ENCODE assay signal across 21 cellular contexts in the genomic region with DNA sequence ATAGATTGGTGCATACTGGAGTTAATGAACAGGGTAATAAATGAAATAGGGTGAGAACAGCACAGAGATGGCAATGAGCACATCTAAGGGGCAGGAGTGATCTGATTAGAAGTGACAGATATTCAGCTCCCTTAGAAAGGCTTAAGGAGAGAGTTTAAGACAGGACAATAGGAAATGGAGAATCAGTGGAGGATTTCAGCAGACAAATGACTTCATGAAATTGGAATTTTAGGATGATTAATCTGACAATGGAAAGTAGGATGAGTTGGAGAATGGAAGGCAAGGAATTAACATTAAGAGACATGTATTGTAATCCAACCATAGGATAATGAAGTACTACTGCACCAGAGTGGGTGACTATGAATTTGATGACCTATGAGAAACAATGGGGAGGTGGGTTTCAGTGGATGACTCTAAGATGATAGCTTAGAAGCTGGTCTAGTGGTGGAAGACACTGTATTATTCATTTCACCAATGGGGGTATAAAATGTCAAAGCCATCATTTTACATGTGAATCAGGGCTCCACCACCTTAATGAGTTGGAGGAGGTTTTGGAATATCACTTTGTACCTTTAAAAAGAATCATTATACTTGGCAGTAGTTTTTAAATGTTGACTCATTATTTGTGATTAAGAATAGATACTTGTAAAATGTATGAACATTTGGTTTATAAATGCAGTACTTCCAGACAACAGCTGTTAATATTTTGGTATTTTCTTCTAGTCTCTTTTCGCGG.
A peak's percentile ranks its signal among the peaks of the same experiment; 100 is the strongest.
DNase-seq lines count a peak whose midpoint lies in the region; ATAC-seq and TF ChIP-seq lines count a peak whose summit lies in the region.
"Had no signal": no experiment of that assay in that cellular context is flagged by ENCODE, and none has a peak within 500 bp of the region (broad histone marks: within the 10 kb centered on the region; RNA-seq: fewer than 3 reads in every experiment).

No MANE protein-coding gene starts in this region.

- DNase-seq in A673 (ENCODE audit: low spot score) (peak; percentile 53), HS-5 (ENCODE audit: low read depth) (peak; percentile 69), amniotic epithelial cell (ENCODE audit: low read depth) (peak; percentile 60), iris pigment epithelial cell (ENCODE audit: low read depth) (peak; percentile 38)
- DNase-seq in CD4-positive, alpha-beta memory T cell = no peak
- DNase-seq in effector memory CD8-positive, alpha-beta T cell = no peak
- DNase-seq: activated CD8-positive, alpha-beta memory T cell treated with anti-CD3 and anti-CD28 coated beads, Interleukin-2, amount 50 U/mL, for 48 hours; activated naive CD4-positive, alpha-beta T cell treated with Interleukin-2 at 50 U/mL for 16 hours; Caco-2; NCI-H2171; NK-92 treated with Interleukin-12 subunit alpha and Interleukin-12 subunit beta, amount 100 ng/mL, for 24 hours; right cardiac atrium; SHP77 treated with DMSO at 0.1 percent for 48 hours; stimulated activated CD4-positive, alpha-beta T cell treated with anti-CD3 and anti-CD28 coated beads, Interleukin-1b, Interleukin-23, amount 100 ng/mL, for 48 hours had no signal

- peak overlapping the region; percentile 39 for H3K27ac ChIP-seq in A673 (ENCODE audit: low read depth, low read length, poor library complexity, severe bottlenecking)
- no peak overlapping the region for H3K27ac ChIP-seq in CD4-positive, alpha-beta memory T cell (ENCODE audit: low read depth, low read length)
- H3K27ac ChIP-seq: thoracic aorta had no signal

- no peaks in the 10 kb centered on the region for H3K4me1 ChIP-seq in A673 (ENCODE audit: insufficient read depth, low read length, poor library complexity, severe bottlenecking)
- H3K4me1 ChIP-seq in CD4-positive, alpha-beta memory T cell (ENCODE audit: insufficient read depth, low read length) = no peaks in the 10 kb centered on the region

- intact Hi-C loops in A673 (cut with micrococcal nuclease; ENCODE audit: unreplicated experiment) = no loop called here
- intact Hi-C loops in CD4-positive, alpha-beta memory T cell (cut with micrococcal nuclease) = no loop called here

- no peak overlapping the region for H3K27ac Mint-ChIP-seq in CD4-positive, alpha-beta memory T cell
- H3K27ac Mint-ChIP-seq in effector memory CD8-positive, alpha-beta T cell = no peak overlapping the region
- H3K27ac Mint-ChIP-seq: brain; nephron; T-helper 2 cell treated with Interferon-gamma antibody and Interleukin-4, amounts not matched to agents 5 μg/mL and 100 μg/mL, for 36 hours had no signal

- H3K27me3 Mint-ChIP-seq in CD4-positive, alpha-beta memory T cell = peaks cover 0 to 4% of the 10 kb centered on the region in 2 donors
- no peaks in the 10 kb centered on the region for H3K27me3 Mint-ChIP-seq in effector memory CD8-positive, alpha-beta T cell
- H3K27me3 Mint-ChIP-seq: brain had no signal

- no peaks in the 10 kb centered on the region for H3K27me3 ChIP-seq in A673 (replicated peaks; ENCODE audit: insufficient read depth, low read depth, low read length, poor library complexity)
- H3K27me3 ChIP-seq in CD4-positive, alpha-beta memory T cell (ENCODE audit: insufficient read depth, low read length) = no peaks in the 10 kb centered on the region

- peaks cover 7% of the 10 kb centered on the region for H3K9me3 ChIP-seq in A673 (ENCODE audit: low read depth, low read length, poor library complexity, severe bottlenecking)
- no peaks in the 10 kb centered on the region for H3K9me3 ChIP-seq in CD4-positive, alpha-beta memory T cell (ENCODE audit: control insufficient read depth in 1 of 2, low read length in 2 of 2)
- H3K9me3 ChIP-seq: Caco-2, thoracic aorta had no signal

- no peak for TF ChIP-seq CTCF in A673 (conservative IDR thresholded peaks at IDR 0.05; ENCODE audit: low read depth, low read length)

- no peaks in the 10 kb centered on the region for H3K36me3 Mint-ChIP-seq in CD4-positive, alpha-beta memory T cell
- H3K36me3 Mint-ChIP-seq in effector memory CD8-positive, alpha-beta T cell (ENCODE audit: insufficient read depth) = no peaks in the 10 kb centered on the region
- H3K36me3 Mint-ChIP-seq: brain had no signal

- H3K9me3 Mint-ChIP-seq in CD4-positive, alpha-beta memory T cell = peaks cover 0 to 2% (median 0%) of the 10 kb centered on the region in 8 donors
- H3K9me3 Mint-ChIP-seq in effector memory CD8-positive, alpha-beta T cell = no peaks in the 10 kb centered on the region
- H3K9me3 Mint-ChIP-seq: nephron; T-helper 2 cell treated with Interferon-gamma antibody and Interleukin-4, amounts not matched to agents 5 μg/mL and 100 μg/mL, for 36 hours had no signal

- no peaks in the 10 kb centered on the region for H3K36me3 ChIP-seq in A673 (ENCODE audit: insufficient read depth, low read length, poor library complexity, severe bottlenecking)
- no peaks in the 10 kb centered on the region for H3K36me3 ChIP-seq in CD4-positive, alpha-beta memory T cell (ENCODE audit: insufficient read depth, low read length)

- POLR2A ChIA-PET in A673 (lab: Charles Lee; ENCODE audit: low non-redundant PET) = interaction anchor here (0.6 kb wide), 1 partner anchor 306 kb away, joined by 3 read pairs; no protein-coding TSS in a partner anchor
- POLR2A ChIA-PET in CD4-positive, alpha-beta memory T cell (lab: Charles Lee; ENCODE audit: partially characterized antibody) = no interaction called here

- CTCF ChIA-PET in A673 (lab: Charles Lee) = no interaction called here
- CTCF ChIA-PET in CD4-positive, alpha-beta memory T cell (lab: Charles Lee; ENCODE audit: partially characterized antibody) = no interaction called here

- H3K4me3 Mint-ChIP-seq in CD4-positive, alpha-beta memory T cell = no peak overlapping the region
- no peak overlapping the region for H3K4me3 Mint-ChIP-seq in effector memory CD8-positive, alpha-beta T cell
- H3K4me3 Mint-ChIP-seq: brain; nephron; T-helper 2 cell treated with Interferon-gamma antibody and Interleukin-4, amounts not matched to agents 5 μg/mL and 100 μg/mL, for 36 hours had no signal

- no TSS peak for BruUV-seq in A673 (replicated peaks; lab: Mats Ljungman, UMichigan)

- H3K4me1 Mint-ChIP-seq in CD4-positive, alpha-beta memory T cell = no peaks in the 10 kb centered on the region
- no peaks in the 10 kb centered on the region for H3K4me1 Mint-ChIP-seq in effector memory CD8-positive, alpha-beta T cell (ENCODE audit: low read depth in 2 of 2)
- H3K4me1 Mint-ChIP-seq: brain, nephron had no signal

- no peak for ATAC-seq in GM21825 (IDR thresholded peaks at IDR 0.05; ENCODE audit: unreplicated experiment)
- ATAC-seq in effector memory CD8-positive, alpha-beta T cell (replicated peaks) = no peak
- ATAC-seq in GM21576 (IDR thresholded peaks at IDR 0.05; ENCODE audit: unreplicated experiment) = no peak
- ATAC-seq: right cardiac atrium had no signal

- no peak overlapping the region for H3K4me3 ChIP-seq in A673 (ENCODE audit: low read depth, low read length, poor library complexity, severe bottlenecking)
- H3K4me3 ChIP-seq in CD4-positive, alpha-beta memory T cell (ENCODE audit: low read length in 2 of 2) = no peak overlapping the region
- H3K4me3 ChIP-seq: lung, thoracic aorta had no signal

Comparison
In these comparisons a context has a peak if more than half of its experiments do, and no peak if none do; other contexts are left out.
1. DNase-seq: peak in A673 (single experiment), HS-5 (single experiment), amniotic epithelial cell (single experiment) and iris pigment epithelial cell (single experiment); none in CD4-positive, alpha-beta memory T cell (0 of 5) and effector memory CD8-positive, alpha-beta T cell (0 of 3).